ENCODE assay signal across 8 cellular contexts in the genomic region with DNA sequence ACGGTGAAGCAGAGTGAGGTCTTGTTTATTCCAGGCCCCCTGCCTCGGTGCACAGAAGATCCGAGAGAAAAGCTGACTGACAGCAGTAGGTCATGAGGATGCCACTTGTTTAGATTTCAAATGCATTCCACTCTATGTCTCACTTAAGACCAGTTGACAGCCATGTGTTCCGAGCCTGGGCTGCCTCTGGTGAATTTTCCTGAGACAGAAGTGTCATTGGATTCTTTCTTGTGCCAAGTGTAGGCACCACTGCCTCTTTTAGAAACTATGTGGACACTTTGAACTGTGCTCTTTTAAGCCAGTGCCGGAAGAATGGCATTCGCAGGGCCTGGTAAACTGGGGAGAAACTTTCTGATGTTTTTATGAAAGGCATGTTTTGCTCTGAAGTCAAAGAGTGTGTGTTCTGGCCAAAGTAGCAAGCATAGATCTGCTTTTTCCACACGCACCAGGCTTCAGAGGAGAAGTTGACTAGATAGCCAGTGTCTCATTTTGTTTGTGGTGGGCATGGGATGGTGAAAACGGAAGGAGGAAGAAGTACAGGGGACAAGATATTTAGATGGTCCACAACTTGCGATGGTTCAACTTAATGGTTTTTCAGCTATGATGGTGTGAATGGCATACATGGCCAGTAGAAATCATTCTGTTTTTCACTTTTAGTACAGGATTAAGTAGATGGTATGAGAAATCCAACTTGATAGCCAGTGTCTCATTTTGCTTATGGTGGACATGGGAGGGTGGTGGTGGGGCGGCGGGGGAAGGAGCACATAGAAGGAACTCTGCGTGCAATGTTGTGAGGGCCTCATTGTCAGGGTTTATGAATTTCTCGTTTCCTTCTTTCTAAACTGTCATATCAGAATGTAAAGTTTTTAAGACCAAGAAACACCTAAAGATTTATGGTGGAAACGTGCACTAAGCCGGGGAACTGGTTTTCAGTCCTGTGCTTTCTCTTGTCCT. TPM values are rescaled to one million over a fixed set of nuclear protein-coding genes. Genes with fewer than 3 reads are reported as not detected.
A peak's percentile ranks its signal among the peaks of the same experiment; 100 is the strongest.
DNase-seq lines count a peak whose midpoint lies in the region; ATAC-seq and TF ChIP-seq lines count a peak whose summit lies in the region.

No MANE protein-coding gene starts in this region.

- no peaks in the 10 kb centered on the region for H3K27me3 Mint-ChIP-seq in activated T-helper 1 cell treated with anti-CD3 and anti-CD28 coated beads, Interleukin-12 subunit alpha, Interleukin-12 subunit beta, Interleukin-2, Interleukin-4 antibody, amounts not matched to agents 30 ng/mL and 10 ng/mL and 1 ng/mL, durations not matched to agents 14 hours and 24 hours and 36 hours (ENCODE audit: insufficient read depth)
- peaks cover 3% of the 10 kb centered on the region for H3K27me3 Mint-ChIP-seq in nephron (ENCODE audit: low read depth)

- peak overlapping the region; percentile 85 for H3K27ac Mint-ChIP-seq in activated T-helper 1 cell treated with anti-CD3 and anti-CD28 coated beads, Interleukin-12 subunit alpha, Interleukin-12 subunit beta, Interleukin-2, Interleukin-4 antibody, amounts not matched to agents 30 ng/mL and 10 ng/mL and 1 ng/mL, durations not matched to agents 14 hours and 24 hours and 36 hours
- peak overlapping the region; percentile 35 to 70 (median 60) for H3K27ac Mint-ChIP-seq in nephron

- peaks cover 9% of the 10 kb centered on the region for H3K36me3 Mint-ChIP-seq in activated T-helper 1 cell treated with anti-CD3 and anti-CD28 coated beads, Interleukin-12 subunit alpha, Interleukin-12 subunit beta, Interleukin-2, Interleukin-4 antibody, amounts not matched to agents 30 ng/mL and 10 ng/mL and 1 ng/mL, durations not matched to agents 14 hours and 24 hours and 36 hours (ENCODE audit: low read depth)
- H3K36me3 Mint-ChIP-seq in nephron (ENCODE audit: low read depth) = peaks cover 43% of the 10 kb centered on the region

- no peaks in the 10 kb centered on the region for H3K9me3 Mint-ChIP-seq in activated T-helper 1 cell treated with anti-CD3 and anti-CD28 coated beads, Interleukin-12 subunit alpha, Interleukin-12 subunit beta, Interleukin-2, Interleukin-4 antibody, amounts not matched to agents 30 ng/mL and 10 ng/mL and 1 ng/mL, durations not matched to agents 14 hours and 24 hours and 36 hours
- H3K9me3 Mint-ChIP-seq in nephron = no peaks in the 10 kb centered on the region

- ATAC-seq in GM18502 (IDR thresholded peaks at IDR 0.05; ENCODE audit: poor library complexity, unreplicated experiment) (peak; percentile 31), HG02759 (IDR thresholded peaks at IDR 0.05; ENCODE audit: unreplicated experiment) (peak; percentile 30), sciatic nerve (no peak)

- intact Hi-C loops in activated T-helper 1 cell treated with anti-CD3 and anti-CD28 coated beads, Interleukin-12 subunit alpha, Interleukin-12 subunit beta, Interleukin-2, Interleukin-4 antibody, amounts not matched to agents 30 ng/mL and 10 ng/mL and 1 ng/mL, durations not matched to agents 14 hours and 24 hours and 36 hours (cut with micrococcal nuclease) = no loop called here
- intact Hi-C loops in sciatic nerve (cut with DNase I) = no loop called here

- TF ChIP-seq CTCF in nephron (IDR thresholded peaks at IDR 0.05; ENCODE audit: unreplicated experiment in 3 of 3) = no peak

- peak overlapping the region; percentile 7 for H3K4me3 Mint-ChIP-seq in activated T-helper 1 cell treated with anti-CD3 and anti-CD28 coated beads, Interleukin-12 subunit alpha, Interleukin-12 subunit beta, Interleukin-2, Interleukin-4 antibody, amounts not matched to agents 30 ng/mL and 10 ng/mL and 1 ng/mL, durations not matched to agents 14 hours and 24 hours and 36 hours
- peak overlapping the region in 2 of 3 experiments; percentile 25 to 37 for H3K4me3 Mint-ChIP-seq in nephron

- H3K4me1 Mint-ChIP-seq in activated T-helper 1 cell treated with anti-CD3 and anti-CD28 coated beads, Interleukin-12 subunit alpha, Interleukin-12 subunit beta, Interleukin-2, Interleukin-4 antibody, amounts not matched to agents 30 ng/mL and 10 ng/mL and 1 ng/mL, durations not matched to agents 14 hours and 24 hours and 36 hours (ENCODE audit: low read depth) = peaks cover 26% of the 10 kb centered on the region
- peaks cover 65% of the 10 kb centered on the region for H3K4me1 Mint-ChIP-seq in nephron

- DNase-seq in activated T-helper 1 cell treated with anti-CD3 and anti-CD28 coated beads, Interleukin-12 subunit alpha, Interleukin-12 subunit beta, Interleukin-2, Interleukin-4 antibody, amounts not matched to agents 30 ng/mL and 10 ng/mL and 1 ng/mL, durations not matched to agents 14 hours and 24 hours and 36 hours (ENCODE audit: low spot score) = no peak
- DNase-seq in DMS79 (lab: John Stamatoyannopoulos, UW) (no peak), KG1 (lab: John Stamatoyannopoulos, UW) (no peak), sciatic nerve (ENCODE audit: low spot score) (no peak), NCI-H526 (lab: John Stamatoyannopoulos, UW) (no peak)

RNA-seq across cellular contexts. Expression of a gene that starts 41.5 kb away (rescaled TPM):
- not detected in 2 replicates for total RNA-seq in activated T-helper 1 cell treated with anti-CD3 and anti-CD28 coated beads, Interleukin-12 subunit alpha, Interleukin-12 subunit beta, Interleukin-2, Interleukin-4 antibody, amounts not matched to agents 30 ng/mL and 10 ng/mL and 1 ng/mL, durations not matched to agents 14 hours and 24 hours and 36 hours
- total RNA-seq in sciatic nerve = 0.18 TPM

RNA-seq across cellular contexts. Expression of a gene that starts 52.0 kb away (rescaled TPM):
- 19.4 and 20.0 TPM in 2 replicates for total RNA-seq in activated T-helper 1 cell treated with anti-CD3 and anti-CD28 coated beads, Interleukin-12 subunit alpha, Interleukin-12 subunit beta, Interleukin-2, Interleukin-4 antibody, amounts not matched to agents 30 ng/mL and 10 ng/mL and 1 ng/mL, durations not matched to agents 14 hours and 24 hours and 36 hours
- 66.2 TPM for total RNA-seq in sciatic nerve

RNA-seq across cellular contexts. Expression of a gene that starts 58.3 kb away (rescaled TPM):
- total RNA-seq in activated T-helper 1 cell treated with anti-CD3 and anti-CD28 coated beads, Interleukin-12 subunit alpha, Interleukin-12 subunit beta, Interleukin-2, Interleukin-4 antibody, amounts not matched to agents 30 ng/mL and 10 ng/mL and 1 ng/mL, durations not matched to agents 14 hours and 24 hours and 36 hours = 9.7 and 12.6 TPM in 2 replicates
- total RNA-seq in sciatic nerve = 21.1 TPM
